In genomic region chr20:32855387-32855786, GRCh38 we compare ENCODE assay signal across 1 cellular context.
TF ChIP-seq lines count a peak whose summit lies in the region.

No MANE protein-coding gene starts in this region.

TF ChIP-seq in HEK293, 187 proteins besides CTCF, POLR2A, EP300 and RAD21 (continued from another document):
- TF ChIP-seq SCRT2 (tag by site-specific recombination; IDR thresholded peaks at IDR 0.05) (peak; percentile 64), GLIS2 (tag by site-specific recombination; IDR thresholded peaks at IDR 0.05) (no peak), SCRT1 (tag by site-specific recombination; IDR thresholded peaks at IDR 0.05; ENCODE audit: borderline replicate concordance) (peak; percentile 39; the same call in 1 of the 2 replicates), ZNF777 (tag by site-specific recombination; IDR thresholded peaks at IDR 0.05; ENCODE audit: borderline replicate concordance) (no peak)
